In the genomic region with DNA sequence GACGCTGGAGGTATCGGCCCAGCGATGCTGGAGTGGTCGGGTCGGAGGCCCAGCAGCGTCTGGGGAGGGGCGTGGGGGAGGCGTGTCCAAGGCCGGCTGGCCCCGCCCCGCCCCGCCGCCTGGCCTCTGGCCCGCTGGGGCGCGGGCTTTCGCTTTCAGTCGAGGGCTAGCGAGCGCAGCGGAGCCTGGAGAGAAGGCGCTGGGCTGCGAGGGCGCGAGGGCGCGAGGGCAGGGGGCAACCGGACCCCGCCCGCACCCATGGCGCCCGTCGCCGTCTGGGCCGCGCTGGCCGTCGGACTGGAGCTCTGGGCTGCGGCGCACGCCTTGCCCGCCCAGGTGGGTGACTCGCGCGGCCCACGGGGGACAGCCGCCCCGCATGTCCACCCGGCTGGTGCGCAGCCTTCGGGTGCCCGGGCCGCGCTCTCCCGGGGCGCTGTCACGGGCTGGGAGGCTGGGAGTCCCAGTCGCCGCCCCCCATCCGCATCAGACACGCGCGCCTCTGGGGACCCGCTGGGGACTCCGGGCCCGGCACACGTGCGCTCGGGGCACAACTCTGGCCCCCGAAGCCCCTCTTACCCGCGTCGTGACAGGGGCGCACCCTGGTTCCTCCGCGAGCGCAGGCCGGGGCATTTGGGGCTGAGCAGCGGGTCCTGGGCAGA, we compare ENCODE assay signal across 1 cellular context.
A peak's percentile ranks its signal among the peaks of the same experiment; 100 is the strongest.
TF ChIP-seq lines count a peak whose summit lies in the region.

A gene (plus strand): TSS at position 158 of the 659 bp plus-strand sequence. CDS start 101 bp downstream, at position 259.

TF ChIP-seq in K562, 482 proteins besides CTCF, POLR2A, EP300 and RAD21 (continued from another document and continues in another):
- TF ChIP-seq, protein P1, sequence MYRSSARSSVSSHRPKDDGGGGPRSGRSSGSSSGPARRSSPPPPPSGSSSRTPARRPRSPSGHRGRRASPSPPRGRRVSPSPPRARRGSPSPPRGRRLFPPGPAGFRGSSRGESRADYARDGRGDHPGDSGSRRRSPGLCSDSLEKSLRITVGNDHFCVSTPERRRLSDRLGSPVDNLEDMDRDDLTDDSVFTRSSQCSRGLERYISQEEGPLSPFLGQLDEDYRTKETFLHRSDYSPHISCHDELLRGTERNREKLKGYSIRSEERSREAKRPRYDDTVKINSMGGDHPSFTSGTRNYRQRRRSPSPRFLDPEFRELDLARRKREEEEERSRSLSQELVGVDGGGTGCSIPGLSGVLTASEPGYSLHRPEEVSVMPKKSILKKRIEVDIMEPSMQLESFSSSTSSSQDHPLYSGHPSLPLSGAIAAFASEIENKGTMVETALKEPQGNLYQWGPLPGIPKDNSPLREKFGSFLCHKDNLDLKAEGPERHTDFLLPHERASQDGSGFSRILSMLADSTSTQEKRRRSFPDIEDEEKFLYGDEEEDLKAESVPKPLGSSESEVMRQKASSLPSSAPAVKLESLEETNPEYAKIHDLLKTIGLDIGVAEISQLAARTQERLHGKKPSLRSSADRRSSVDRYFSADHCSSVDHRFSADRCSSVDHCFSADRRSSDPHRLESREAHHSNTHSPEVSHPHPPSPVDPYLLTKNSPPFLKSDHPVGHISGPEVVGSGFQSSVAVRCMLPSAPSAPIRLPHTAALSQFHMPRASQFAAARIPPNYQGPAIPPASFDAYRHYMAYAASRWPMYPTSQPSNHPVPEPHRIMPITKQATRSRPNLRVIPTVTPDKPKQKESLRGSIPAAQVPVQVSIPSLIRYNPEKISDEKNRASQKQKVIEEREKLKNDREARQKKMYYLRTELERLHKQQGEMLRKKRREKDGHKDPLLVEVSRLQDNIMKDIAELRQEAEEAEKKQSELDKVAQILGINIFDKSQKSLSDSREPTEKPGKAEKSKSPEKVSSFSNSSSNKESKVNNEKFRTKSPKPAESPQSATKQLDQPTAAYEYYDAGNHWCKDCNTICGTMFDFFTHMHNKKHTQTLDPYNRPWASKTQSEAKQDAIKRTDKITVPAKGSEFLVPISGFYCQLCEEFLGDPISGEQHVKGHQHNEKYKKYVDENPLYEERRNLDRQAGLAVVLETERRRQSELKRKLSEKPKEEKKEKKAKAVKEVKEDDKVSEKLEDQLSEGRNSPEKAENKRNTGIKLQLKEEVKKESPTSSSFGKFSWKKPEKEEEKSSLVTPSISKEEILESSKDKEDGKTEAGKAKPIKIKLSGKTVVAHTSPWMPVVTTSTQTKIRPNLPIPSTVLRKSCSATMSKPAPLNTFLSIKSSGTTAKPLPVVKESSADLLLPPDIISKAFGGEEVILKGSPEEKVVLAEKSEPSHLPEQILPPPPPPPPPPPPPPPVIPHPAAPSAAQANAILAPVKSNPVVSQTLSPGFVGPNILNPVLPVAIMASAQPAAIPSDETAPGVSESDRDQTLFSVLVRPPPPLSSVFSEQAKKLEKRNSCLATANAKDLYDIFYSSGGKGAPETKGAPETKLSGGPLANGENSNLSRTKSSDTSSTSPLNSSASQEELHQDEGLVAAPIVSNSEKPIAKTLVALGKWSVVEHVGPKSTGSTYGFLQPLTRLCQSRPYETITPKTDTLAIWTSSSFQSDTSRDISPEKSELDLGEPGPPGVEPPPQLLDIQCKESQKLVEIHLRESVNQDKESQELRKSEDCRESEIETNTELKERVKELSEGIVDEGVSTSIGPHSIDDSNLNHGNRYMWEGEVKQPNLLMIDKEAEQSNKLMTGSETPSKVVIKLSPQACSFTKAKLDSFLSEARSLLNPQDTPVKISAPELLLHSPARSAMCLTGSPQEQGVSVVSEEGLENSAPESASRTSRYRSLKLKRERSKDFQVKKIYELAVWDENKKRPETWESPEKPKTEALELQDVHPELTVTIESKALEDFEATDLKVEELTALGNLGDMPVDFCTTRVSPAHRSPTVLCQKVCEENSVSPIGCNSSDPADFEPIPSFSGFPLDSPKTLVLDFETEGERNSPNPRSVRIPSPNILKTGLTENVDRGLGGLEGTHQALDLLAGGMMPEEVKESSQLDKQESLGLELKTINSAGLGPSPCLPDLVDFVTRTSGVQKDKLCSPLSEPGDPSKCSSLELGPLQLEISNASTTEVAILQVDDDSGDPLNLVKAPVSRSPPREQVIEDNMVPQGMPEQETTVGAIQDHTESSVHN (IDR thresholded peaks at IDR 0.05; ENCODE audit: borderline replicate concordance in 1 of 2, low read depth in 1 of 2) = no peak
- TF ChIP-seq, protein P2, sequence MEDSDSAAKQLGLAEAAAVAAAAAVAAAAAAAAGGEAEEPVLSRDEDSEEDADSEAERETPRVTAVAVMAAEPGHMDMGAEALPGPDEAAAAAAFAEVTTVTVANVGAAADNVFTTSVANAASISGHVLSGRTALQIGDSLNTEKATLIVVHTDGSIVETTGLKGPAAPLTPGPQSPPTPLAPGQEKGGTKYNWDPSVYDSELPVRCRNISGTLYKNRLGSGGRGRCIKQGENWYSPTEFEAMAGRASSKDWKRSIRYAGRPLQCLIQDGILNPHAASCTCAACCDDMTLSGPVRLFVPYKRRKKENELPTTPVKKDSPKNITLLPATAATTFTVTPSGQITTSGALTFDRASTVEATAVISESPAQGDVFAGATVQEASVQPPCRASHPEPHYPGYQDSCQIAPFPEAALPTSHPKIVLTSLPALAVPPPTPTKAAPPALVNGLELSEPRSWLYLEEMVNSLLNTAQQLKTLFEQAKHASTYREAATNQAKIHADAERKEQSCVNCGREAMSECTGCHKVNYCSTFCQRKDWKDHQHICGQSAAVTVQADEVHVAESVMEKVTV (CRISPR knock-in tag; IDR thresholded peaks at IDR 0.05) = no peak
- TF ChIP-seq GTF2F1 (IDR thresholded peaks at IDR 0.05; ENCODE audit: low read depth, low read length) (no peak), HOXB6 (CRISPR knock-in tag; IDR thresholded peaks at IDR 0.05; ENCODE audit: borderline replicate concordance) (no peak), KDM4B (IDR thresholded peaks at IDR 0.05; ENCODE audit: borderline replicate concordance in 2 of 2, low read depth in 1 of 2) (no peak), MYC (IDR thresholded peaks at IDR 0.05; ENCODE audit: low read depth, low read length) (peak; percentile 50; the same call in 1 of the 2 replicates), MYC (CRISPR knock-in tag; IDR thresholded peaks at IDR 0.05; ENCODE audit: borderline replicate concordance, low read depth) (no peak), ARID2 (IDR thresholded peaks at IDR 0.05) (no peak), ZNF507 (tag; conservative IDR thresholded peaks at IDR 0.05) (no peak), HNRNPUL1 (IDR thresholded peaks at IDR 0.05; ENCODE audit: low read length) (no peak), CAMTA2 (CRISPR knock-in tag; conservative IDR thresholded peaks at IDR 0.05) (no peak), CBX3 (IDR thresholded peaks at IDR 0.05; ENCODE audit: borderline replicate concordance in 1 of 2, low read length in 2 of 2) (no peak), XRCC4 (IDR thresholded peaks at IDR 0.05; ENCODE audit: extremely low read depth, insufficient read depth, insufficient read length) (no peak), ZNF778 (CRISPR knock-in tag; IDR thresholded peaks at IDR 0.05) (no peak)
- TF ChIP-seq, protein P3, sequence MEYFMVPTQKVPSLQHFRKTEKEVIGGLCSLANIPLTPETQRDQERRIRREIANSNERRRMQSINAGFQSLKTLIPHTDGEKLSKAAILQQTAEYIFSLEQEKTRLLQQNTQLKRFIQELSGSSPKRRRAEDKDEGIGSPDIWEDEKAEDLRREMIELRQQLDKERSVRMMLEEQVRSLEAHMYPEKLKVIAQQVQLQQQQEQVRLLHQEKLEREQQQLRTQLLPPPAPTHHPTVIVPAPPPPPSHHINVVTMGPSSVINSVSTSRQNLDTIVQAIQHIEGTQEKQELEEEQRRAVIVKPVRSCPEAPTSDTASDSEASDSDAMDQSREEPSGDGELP (CRISPR knock-in tag; IDR thresholded peaks at IDR 0.05; ENCODE audit: borderline replicate concordance) = peak; percentile 67
- TF ChIP-seq, protein P4, sequence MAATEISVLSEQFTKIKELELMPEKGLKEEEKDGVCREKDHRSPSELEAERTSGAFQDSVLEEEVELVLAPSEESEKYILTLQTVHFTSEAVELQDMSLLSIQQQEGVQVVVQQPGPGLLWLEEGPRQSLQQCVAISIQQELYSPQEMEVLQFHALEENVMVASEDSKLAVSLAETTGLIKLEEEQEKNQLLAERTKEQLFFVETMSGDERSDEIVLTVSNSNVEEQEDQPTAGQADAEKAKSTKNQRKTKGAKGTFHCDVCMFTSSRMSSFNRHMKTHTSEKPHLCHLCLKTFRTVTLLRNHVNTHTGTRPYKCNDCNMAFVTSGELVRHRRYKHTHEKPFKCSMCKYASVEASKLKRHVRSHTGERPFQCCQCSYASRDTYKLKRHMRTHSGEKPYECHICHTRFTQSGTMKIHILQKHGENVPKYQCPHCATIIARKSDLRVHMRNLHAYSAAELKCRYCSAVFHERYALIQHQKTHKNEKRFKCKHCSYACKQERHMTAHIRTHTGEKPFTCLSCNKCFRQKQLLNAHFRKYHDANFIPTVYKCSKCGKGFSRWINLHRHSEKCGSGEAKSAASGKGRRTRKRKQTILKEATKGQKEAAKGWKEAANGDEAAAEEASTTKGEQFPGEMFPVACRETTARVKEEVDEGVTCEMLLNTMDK (IDR thresholded peaks at IDR 0.05; ENCODE audit: borderline replicate concordance, insufficient read depth, low read depth, low read length, poor library complexity, severe bottlenecking) = no peak
- TF ChIP-seq, protein P5, sequence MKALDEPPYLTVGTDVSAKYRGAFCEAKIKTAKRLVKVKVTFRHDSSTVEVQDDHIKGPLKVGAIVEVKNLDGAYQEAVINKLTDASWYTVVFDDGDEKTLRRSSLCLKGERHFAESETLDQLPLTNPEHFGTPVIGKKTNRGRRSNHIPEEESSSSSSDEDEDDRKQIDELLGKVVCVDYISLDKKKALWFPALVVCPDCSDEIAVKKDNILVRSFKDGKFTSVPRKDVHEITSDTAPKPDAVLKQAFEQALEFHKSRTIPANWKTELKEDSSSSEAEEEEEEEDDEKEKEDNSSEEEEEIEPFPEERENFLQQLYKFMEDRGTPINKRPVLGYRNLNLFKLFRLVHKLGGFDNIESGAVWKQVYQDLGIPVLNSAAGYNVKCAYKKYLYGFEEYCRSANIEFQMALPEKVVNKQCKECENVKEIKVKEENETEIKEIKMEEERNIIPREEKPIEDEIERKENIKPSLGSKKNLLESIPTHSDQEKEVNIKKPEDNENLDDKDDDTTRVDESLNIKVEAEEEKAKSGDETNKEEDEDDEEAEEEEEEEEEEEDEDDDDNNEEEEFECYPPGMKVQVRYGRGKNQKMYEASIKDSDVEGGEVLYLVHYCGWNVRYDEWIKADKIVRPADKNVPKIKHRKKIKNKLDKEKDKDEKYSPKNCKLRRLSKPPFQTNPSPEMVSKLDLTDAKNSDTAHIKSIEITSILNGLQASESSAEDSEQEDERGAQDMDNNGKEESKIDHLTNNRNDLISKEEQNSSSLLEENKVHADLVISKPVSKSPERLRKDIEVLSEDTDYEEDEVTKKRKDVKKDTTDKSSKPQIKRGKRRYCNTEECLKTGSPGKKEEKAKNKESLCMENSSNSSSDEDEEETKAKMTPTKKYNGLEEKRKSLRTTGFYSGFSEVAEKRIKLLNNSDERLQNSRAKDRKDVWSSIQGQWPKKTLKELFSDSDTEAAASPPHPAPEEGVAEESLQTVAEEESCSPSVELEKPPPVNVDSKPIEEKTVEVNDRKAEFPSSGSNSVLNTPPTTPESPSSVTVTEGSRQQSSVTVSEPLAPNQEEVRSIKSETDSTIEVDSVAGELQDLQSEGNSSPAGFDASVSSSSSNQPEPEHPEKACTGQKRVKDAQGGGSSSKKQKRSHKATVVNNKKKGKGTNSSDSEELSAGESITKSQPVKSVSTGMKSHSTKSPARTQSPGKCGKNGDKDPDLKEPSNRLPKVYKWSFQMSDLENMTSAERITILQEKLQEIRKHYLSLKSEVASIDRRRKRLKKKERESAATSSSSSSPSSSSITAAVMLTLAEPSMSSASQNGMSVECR (CRISPR knock-in tag; IDR thresholded peaks at IDR 0.05) = peak; percentile 82
- TF ChIP-seq, protein P6, sequence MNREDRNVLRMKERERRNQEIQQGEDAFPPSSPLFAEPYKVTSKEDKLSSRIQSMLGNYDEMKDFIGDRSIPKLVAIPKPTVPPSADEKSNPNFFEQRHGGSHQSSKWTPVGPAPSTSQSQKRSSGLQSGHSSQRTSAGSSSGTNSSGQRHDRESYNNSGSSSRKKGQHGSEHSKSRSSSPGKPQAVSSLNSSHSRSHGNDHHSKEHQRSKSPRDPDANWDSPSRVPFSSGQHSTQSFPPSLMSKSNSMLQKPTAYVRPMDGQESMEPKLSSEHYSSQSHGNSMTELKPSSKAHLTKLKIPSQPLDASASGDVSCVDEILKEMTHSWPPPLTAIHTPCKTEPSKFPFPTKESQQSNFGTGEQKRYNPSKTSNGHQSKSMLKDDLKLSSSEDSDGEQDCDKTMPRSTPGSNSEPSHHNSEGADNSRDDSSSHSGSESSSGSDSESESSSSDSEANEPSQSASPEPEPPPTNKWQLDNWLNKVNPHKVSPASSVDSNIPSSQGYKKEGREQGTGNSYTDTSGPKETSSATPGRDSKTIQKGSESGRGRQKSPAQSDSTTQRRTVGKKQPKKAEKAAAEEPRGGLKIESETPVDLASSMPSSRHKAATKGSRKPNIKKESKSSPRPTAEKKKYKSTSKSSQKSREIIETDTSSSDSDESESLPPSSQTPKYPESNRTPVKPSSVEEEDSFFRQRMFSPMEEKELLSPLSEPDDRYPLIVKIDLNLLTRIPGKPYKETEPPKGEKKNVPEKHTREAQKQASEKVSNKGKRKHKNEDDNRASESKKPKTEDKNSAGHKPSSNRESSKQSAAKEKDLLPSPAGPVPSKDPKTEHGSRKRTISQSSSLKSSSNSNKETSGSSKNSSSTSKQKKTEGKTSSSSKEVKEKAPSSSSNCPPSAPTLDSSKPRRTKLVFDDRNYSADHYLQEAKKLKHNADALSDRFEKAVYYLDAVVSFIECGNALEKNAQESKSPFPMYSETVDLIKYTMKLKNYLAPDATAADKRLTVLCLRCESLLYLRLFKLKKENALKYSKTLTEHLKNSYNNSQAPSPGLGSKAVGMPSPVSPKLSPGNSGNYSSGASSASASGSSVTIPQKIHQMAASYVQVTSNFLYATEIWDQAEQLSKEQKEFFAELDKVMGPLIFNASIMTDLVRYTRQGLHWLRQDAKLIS (CRISPR knock-in tag; IDR thresholded peaks at IDR 0.05) = peak; percentile 30; the same call in 1 of the 2 replicates
